In genomic region chr14:85537526-85537925, GRCh38 we compare ENCODE assay signal across 17 cellular contexts. TPM values are rescaled to one million over a fixed set of nuclear protein-coding genes. Genes with fewer than 3 reads are reported as not detected.
DNase-seq lines count a peak whose midpoint lies in the region; ATAC-seq and TF ChIP-seq lines count a peak whose summit lies in the region.
"Had no signal": no experiment of that assay in that cellular context is flagged by ENCODE, and none has a peak within 500 bp of the region (broad histone marks: within the 10 kb centered on the region; RNA-seq: fewer than 3 reads in every experiment).

No MANE protein-coding gene starts in this region.

- H3K36me3 ChIP-seq in endodermal cell (ENCODE audit: control insufficient read depth, insufficient read depth, low read length), result peaks cover 16% of the 10 kb centered on the region
- peaks cover 31% of the 10 kb centered on the region for H3K36me3 ChIP-seq in mesodermal cell (ENCODE audit: control insufficient read depth, insufficient read depth, low read length)
- H3K36me3 ChIP-seq in gastrocnemius medialis, result no peaks in the 10 kb centered on the region

- H3K4me1 ChIP-seq in endodermal cell (ENCODE audit: control insufficient read depth, insufficient read depth, low read length) (no peaks in the 10 kb centered on the region), mesodermal cell (ENCODE audit: control insufficient read depth, insufficient read depth, low read length, poor library complexity, severe bottlenecking) (peaks cover 9% of the 10 kb centered on the region), gastrocnemius medialis (peaks cover 28 to 32% of the 10 kb centered on the region in 2 donors)

- H3K27ac ChIP-seq in endodermal cell (ENCODE audit: low read depth, low read length) (no peak overlapping the region), mesodermal cell (ENCODE audit: low read depth, low read length, severe bottlenecking) (no peak overlapping the region), gastrocnemius medialis (peak overlapping the region; percentile 83 to 91 (median 90))
- H3K27ac ChIP-seq: C4-2B had no signal

- ATAC-seq in gastrocnemius medialis (no peak), GM18909 (IDR thresholded peaks at IDR 0.05; ENCODE audit: poor library complexity, unreplicated experiment) (no peak)
- ATAC-seq: Right ventricle myocardium inferior had no signal

- peaks cover 69% of the 10 kb centered on the region for H3K4me1 Mint-ChIP-seq in HFFc6 (ENCODE audit: low read depth)
- H3K4me1 Mint-ChIP-seq in endodermal cell, result peaks cover 34% of the 10 kb centered on the region

- WGBS in endodermal cell (ENCODE audit: insufficient coverage in 1 of 2, insufficient read length in 1 of 2), 2 experiments, result 94% methylated on average over 3 of the region's 3 CpGs; no CpG with 5 or more reads in 1 of the 2 experiments
- 100% methylated on average over 1 of the region's 3 CpGs for WGBS in mesodermal cell (ENCODE audit: insufficient coverage in 2 of 2), 2 experiments

- H3K36me3 Mint-ChIP-seq in HFFc6 (ENCODE audit: low read depth) (no peaks in the 10 kb centered on the region; the same call in 1 of the 2 replicates), endodermal cell (ENCODE audit: low read depth) (peaks cover 2% of the 10 kb centered on the region)

- TF ChIP-seq CTCF in HFFc6 (IDR thresholded peaks at IDR 0.05) (no peak), endodermal cell (conservative IDR thresholded peaks at IDR 0.05) (no peak), gastrocnemius medialis (IDR thresholded peaks at IDR 0.05 in 4 of 5, conservative IDR thresholded peaks at IDR 0.05 in 1 of 5) (no peak)

- H3K4me3 ChIP-seq in endodermal cell (ENCODE audit: low read length), result peak overlapping the region; percentile 94
- peak overlapping the region; percentile 70 for H3K4me3 ChIP-seq in mesodermal cell (ENCODE audit: extremely low read depth, insufficient read depth, low read length, poor library complexity, severe bottlenecking)
- H3K4me3 ChIP-seq in gastrocnemius medialis, result no peak overlapping the region

- H3K9ac ChIP-seq in endodermal cell (ENCODE audit: extremely low read depth, low read length, poor library complexity, severe bottlenecking), result no peak overlapping the region

- DNase-seq in HFFc6, result no peak
- no peak for DNase-seq in endodermal cell
- no peak for DNase-seq in gastrocnemius medialis
- no peak for DNase-seq in KBM-7
- no peak for DNase-seq in NCI-H1436 (lab: John Stamatoyannopoulos, UW)
- DNase-seq in activated CD4-positive, CD25-positive, alpha-beta regulatory T cell treated with anti-CD3 and anti-CD28 coated beads, Interleukin-2, amount 50 U/mL, for 72 hours, result no peak
- DNase-seq: GF-D8, H9, Karpas-422, MM.1S, NCI-H1694 treated with DMSO at 0.1 percent for 48 hours, NCI-H226 had no signal

- H3K9me3 Mint-ChIP-seq in HFFc6, result no peaks in the 10 kb centered on the region
- no peaks in the 10 kb centered on the region for H3K9me3 Mint-ChIP-seq in endodermal cell
- H3K9me3 Mint-ChIP-seq: H9 had no signal

- intact Hi-C loops in gastrocnemius medialis (cut with DNase I; ENCODE audit: low total_unique reads), result no loop called here

- H3K27me3 Mint-ChIP-seq in HFFc6 (ENCODE audit: insufficient read depth) (no peaks in the 10 kb centered on the region; the same call in 1 of the 2 replicates), endodermal cell (ENCODE audit: insufficient read depth) (peaks cover 27% of the 10 kb centered on the region)

- H3K9me3 ChIP-seq in endodermal cell (ENCODE audit: control insufficient read depth, low read length), result no peaks in the 10 kb centered on the region
- H3K9me3 ChIP-seq in mesodermal cell (ENCODE audit: control insufficient read depth, low read length), result no peaks in the 10 kb centered on the region
- H3K9me3 ChIP-seq in gastrocnemius medialis, result no peaks in the 10 kb centered on the region

- no peak for TF ChIP-seq POLR2A in gastrocnemius medialis (IDR thresholded peaks at IDR 0.05)

- in situ Hi-C loops in gastrocnemius medialis (cut with MboI; ENCODE audit: low sequenced_read_pairs in 4 of 4), result loop anchor here in 1 of 4 donors (10.0 kb wide), 1 partner anchor 77 kb away; no protein-coding TSS in a partner anchor
- in situ Hi-C loops in KBM-7 (cut with MboI; ENCODE audit: low pct_unique_long_range_greater_than_20kb, low sequenced_read_pairs), result no loop called here

- no peaks in the 10 kb centered on the region for H3K27me3 ChIP-seq in endodermal cell (ENCODE audit: control insufficient read depth, insufficient read depth, low read length, poor library complexity, severe bottlenecking)
- peaks cover 0 to 2% (median 0%) of the 10 kb centered on the region in 3 donors for H3K27me3 ChIP-seq in gastrocnemius medialis

- 0 out of 2 replicates have a peak overlapping the region, but pooled peaks have one; percentile 51 for H3K27ac Mint-ChIP-seq in HFFc6
- no peak overlapping the region for H3K27ac Mint-ChIP-seq in endodermal cell
- H3K27ac Mint-ChIP-seq: H9 had no signal

- H3K4me3 Mint-ChIP-seq in HFFc6 (no peak overlapping the region), endodermal cell (no peak overlapping the region)
- H3K4me3 Mint-ChIP-seq: H9 had no signal

RNA-seq across cellular contexts. Expression of gene FLRT2, which starts 7.6 kb away (rescaled TPM):
- total RNA-seq in HFFc6 (2021; fragmentation: NEBNext Ultra II Directional; extraction: Animal tissue kit (Norgen Biotek cat#: 25700)), result 10 to 100 TPM; 31.1 to 59.0 (median 37.1) TPM
- 10 to 100 TPM; 26.8 to 36.4 TPM for total RNA-seq in endodermal cell
- 11.4 TPM for polyA plus RNA-seq in endodermal cell (2013, experiment 1 of 2)
- 9.7 TPM for polyA plus RNA-seq in endodermal cell (2013, experiment 2 of 2)
- polyA plus RNA-seq in mesodermal cell (2013, experiment 1 of 2), result 82.3 TPM
- polyA plus RNA-seq in mesodermal cell (2013, experiment 2 of 2), result 80.4 TPM
- total RNA-seq in gastrocnemius medialis, result 1 to 10 TPM; 2.2 to 7.1 (median 5.4) TPM
- total RNA-seq: HT-29 had no signal

Comparison
In these comparisons a context has a peak if more than half of its experiments do, and no peak if none do; other contexts are left out.
1. H3K27ac ChIP-seq: peak in gastrocnemius medialis (4 of 4); none in endodermal cell (single experiment) and mesodermal cell (single experiment).
2. H3K4me3 ChIP-seq: peak in endodermal cell (single experiment) and mesodermal cell (single experiment); none in gastrocnemius medialis (0 of 4).